Comparison of ENCODE assay signal across 8 cellular contexts in the genomic region with DNA sequence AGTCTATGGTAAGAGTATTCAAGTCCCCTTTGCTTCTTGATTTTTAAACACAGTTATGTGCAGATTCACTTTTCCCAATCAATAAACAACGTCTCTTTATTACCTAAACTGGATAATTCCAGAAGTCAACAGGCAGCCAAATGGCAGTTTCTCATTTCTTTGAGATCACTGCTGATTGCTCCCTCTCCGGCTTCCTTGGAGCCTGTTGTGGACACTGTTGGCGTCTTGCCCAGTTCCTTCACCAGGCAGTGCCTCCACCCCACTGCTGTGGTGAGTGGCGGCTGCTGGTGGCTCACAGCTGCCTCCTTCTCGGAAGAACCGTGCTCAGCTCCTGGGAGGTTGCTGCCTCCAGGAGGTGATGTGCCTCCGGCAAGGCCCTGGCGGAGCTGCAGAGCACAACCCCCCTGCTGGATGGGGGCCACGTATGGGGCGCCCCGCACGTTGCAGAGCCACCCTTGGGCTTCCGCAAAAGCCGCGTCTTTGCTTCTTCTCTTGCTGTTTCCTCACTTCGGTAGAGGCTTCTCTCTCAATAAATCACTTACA.
DNase-seq lines count a peak whose midpoint lies in the region; ATAC-seq, FAIRE-seq and TF ChIP-seq lines count a peak whose summit lies in the region.

No MANE protein-coding gene starts in this region.

- TF ChIP-seq CTCF in WTC11 (IDR thresholded peaks at IDR 0.05): no peak

- no peaks in the 10 kb centered on the region for H3K36me3 Mint-ChIP-seq in WTC11
- no peaks in the 10 kb centered on the region for H3K36me3 Mint-ChIP-seq in natural killer cell treated with Interleukin-12 subunit alpha and Interleukin-12 subunit beta and Interleukin-15 and Interleukin-18, amount 100 ng/mL, for 72 hours

- H3K27ac Mint-ChIP-seq in WTC11: no peak overlapping the region
- no peak overlapping the region for H3K27ac Mint-ChIP-seq in natural killer cell treated with Interleukin-12 subunit alpha and Interleukin-12 subunit beta and Interleukin-15 and Interleukin-18, amount 100 ng/mL, for 72 hours

- peaks cover 10% of the 10 kb centered on the region for H3K4me1 Mint-ChIP-seq in WTC11
- no peaks in the 10 kb centered on the region for H3K4me1 Mint-ChIP-seq in natural killer cell treated with Interleukin-12 subunit alpha and Interleukin-12 subunit beta and Interleukin-15 and Interleukin-18, amount 100 ng/mL, for 72 hours (ENCODE audit: low read depth in 2 of 2)

- H3K27me3 Mint-ChIP-seq in WTC11 (ENCODE audit: low read depth): no peaks in the 10 kb centered on the region; the same call in 1 of the 2 replicates
- peaks cover 6 to 22% of the 10 kb centered on the region in 2 donors for H3K27me3 Mint-ChIP-seq in natural killer cell treated with Interleukin-12 subunit alpha and Interleukin-12 subunit beta and Interleukin-15 and Interleukin-18, amount 100 ng/mL, for 72 hours

- no peaks in the 10 kb centered on the region for H3K9me3 Mint-ChIP-seq in WTC11
- H3K9me3 Mint-ChIP-seq in natural killer cell treated with Interleukin-12 subunit alpha and Interleukin-12 subunit beta and Interleukin-15 and Interleukin-18, amount 100 ng/mL, for 72 hours: no peaks in the 10 kb centered on the region

- peak; percentile 83 for ATAC-seq in WTC11
- ATAC-seq in natural killer cell treated with Interleukin-12 subunit alpha and Interleukin-12 subunit beta and Interleukin-15 and Interleukin-18, amount 100 ng/mL, for 72 hours: no peak

- POLR2A ChIA-PET in WTC11 (lab: Charles Lee): no interaction called here

- CTCF ChIA-PET in WTC11 (lab: Charles Lee): interaction anchor here (0.7 to 1.5 kb wide), 5 partner anchors 11 to 115 kb away, joined by 3 to 6 read pairs (median 4); no protein-coding TSS in a partner anchor

- peak; percentile 31 for DNase-seq in CMK (ENCODE audit: low read depth)
- DNase-seq in NCI-H1436 treated with DMSO at 0.1 percent for 48 hours (lab: John Stamatoyannopoulos, UW): peak; percentile 71
- DNase-seq in WTC11 (ENCODE audit: low spot score): peak; percentile 24
- peak; percentile 60 for DNase-seq in iPS-NIHi11 (ENCODE audit: low spot score)
- DNase-seq in urothelium cell line (ENCODE audit: low spot score): peak; percentile 89
- DNase-seq in GM19239 (ENCODE audit: insufficient read length, low spot score): no peak
- no peak for DNase-seq in natural killer cell treated with Interleukin-12 subunit alpha and Interleukin-12 subunit beta and Interleukin-15 and Interleukin-18, amount 100 ng/mL, for 72 hours (ENCODE audit: low spot score)
- DNase-seq in T-helper 1 cell: no peak

- no peak overlapping the region for H3K4me3 Mint-ChIP-seq in WTC11
- H3K4me3 Mint-ChIP-seq in natural killer cell treated with Interleukin-12 subunit alpha and Interleukin-12 subunit beta and Interleukin-15 and Interleukin-18, amount 100 ng/mL, for 72 hours: no peak overlapping the region

- FAIRE-seq in urothelium cell line (lab: Jason Lieb, UNC): peak; percentile 77
- FAIRE-seq in GM19239 (lab: Jason Lieb, UNC): no peak

TF ChIP-seq in WTC11, 78 proteins besides CTCF, POLR2A, EP300 and RAD21:
- TF ChIP-seq HMGA2 (CRISPR knock-in tag; IDR thresholded peaks at IDR 0.05) (no peak), SP1 (CRISPR knock-in tag; conservative IDR thresholded peaks at IDR 0.05) (no peak), FOXK1 (CRISPR knock-in tag; IDR thresholded peaks at IDR 0.05) (no peak), CREM (CRISPR knock-in tag; IDR thresholded peaks at IDR 0.05) (no peak), TCF7 (CRISPR knock-in tag; IDR thresholded peaks at IDR 0.05; ENCODE audit: low read depth) (no peak), ZNF671 (CRISPR knock-in tag; IDR thresholded peaks at IDR 0.05) (no peak), TEAD4 (CRISPR knock-in tag; IDR thresholded peaks at IDR 0.05) (no peak), TEAD1 (CRISPR knock-in tag; IDR thresholded peaks at IDR 0.05) (no peak)
- TF ChIP-seq, protein P1, sequence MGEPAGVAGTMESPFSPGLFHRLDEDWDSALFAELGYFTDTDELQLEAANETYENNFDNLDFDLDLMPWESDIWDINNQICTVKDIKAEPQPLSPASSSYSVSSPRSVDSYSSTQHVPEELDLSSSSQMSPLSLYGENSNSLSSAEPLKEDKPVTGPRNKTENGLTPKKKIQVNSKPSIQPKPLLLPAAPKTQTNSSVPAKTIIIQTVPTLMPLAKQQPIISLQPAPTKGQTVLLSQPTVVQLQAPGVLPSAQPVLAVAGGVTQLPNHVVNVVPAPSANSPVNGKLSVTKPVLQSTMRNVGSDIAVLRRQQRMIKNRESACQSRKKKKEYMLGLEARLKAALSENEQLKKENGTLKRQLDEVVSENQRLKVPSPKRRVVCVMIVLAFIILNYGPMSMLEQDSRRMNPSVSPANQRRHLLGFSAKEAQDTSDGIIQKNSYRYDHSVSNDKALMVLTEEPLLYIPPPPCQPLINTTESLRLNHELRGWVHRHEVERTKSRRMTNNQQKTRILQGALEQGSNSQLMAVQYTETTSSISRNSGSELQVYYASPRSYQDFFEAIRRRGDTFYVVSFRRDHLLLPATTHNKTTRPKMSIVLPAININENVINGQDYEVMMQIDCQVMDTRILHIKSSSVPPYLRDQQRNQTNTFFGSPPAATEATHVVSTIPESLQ (CRISPR knock-in tag; IDR thresholded peaks at IDR 0.05): no peak
- TF ChIP-seq, protein P2, sequence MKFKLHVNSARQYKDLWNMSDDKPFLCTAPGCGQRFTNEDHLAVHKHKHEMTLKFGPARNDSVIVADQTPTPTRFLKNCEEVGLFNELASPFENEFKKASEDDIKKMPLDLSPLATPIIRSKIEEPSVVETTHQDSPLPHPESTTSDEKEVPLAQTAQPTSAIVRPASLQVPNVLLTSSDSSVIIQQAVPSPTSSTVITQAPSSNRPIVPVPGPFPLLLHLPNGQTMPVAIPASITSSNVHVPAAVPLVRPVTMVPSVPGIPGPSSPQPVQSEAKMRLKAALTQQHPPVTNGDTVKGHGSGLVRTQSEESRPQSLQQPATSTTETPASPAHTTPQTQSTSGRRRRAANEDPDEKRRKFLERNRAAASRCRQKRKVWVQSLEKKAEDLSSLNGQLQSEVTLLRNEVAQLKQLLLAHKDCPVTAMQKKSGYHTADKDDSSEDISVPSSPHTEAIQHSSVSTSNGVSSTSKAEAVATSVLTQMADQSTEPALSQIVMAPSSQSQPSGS (CRISPR knock-in tag; IDR thresholded peaks at IDR 0.05; ENCODE audit: borderline replicate concordance, low read depth): no peak
- TF ChIP-seq, protein P3, sequence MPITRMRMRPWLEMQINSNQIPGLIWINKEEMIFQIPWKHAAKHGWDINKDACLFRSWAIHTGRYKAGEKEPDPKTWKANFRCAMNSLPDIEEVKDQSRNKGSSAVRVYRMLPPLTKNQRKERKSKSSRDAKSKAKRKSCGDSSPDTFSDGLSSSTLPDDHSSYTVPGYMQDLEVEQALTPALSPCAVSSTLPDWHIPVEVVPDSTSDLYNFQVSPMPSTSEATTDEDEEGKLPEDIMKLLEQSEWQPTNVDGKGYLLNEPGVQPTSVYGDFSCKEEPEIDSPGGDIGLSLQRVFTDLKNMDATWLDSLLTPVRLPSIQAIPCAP (CRISPR knock-in tag; IDR thresholded peaks at IDR 0.05): no peak
- TF ChIP-seq, protein P4, sequence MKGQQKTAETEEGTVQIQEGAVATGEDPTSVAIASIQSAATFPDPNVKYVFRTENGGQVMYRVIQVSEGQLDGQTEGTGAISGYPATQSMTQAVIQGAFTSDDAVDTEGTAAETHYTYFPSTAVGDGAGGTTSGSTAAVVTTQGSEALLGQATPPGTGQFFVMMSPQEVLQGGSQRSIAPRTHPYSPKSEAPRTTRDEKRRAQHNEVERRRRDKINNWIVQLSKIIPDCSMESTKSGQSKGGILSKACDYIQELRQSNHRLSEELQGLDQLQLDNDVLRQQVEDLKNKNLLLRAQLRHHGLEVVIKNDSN (CRISPR knock-in tag; IDR thresholded peaks at IDR 0.05): no peak
- TF ChIP-seq, protein P5, sequence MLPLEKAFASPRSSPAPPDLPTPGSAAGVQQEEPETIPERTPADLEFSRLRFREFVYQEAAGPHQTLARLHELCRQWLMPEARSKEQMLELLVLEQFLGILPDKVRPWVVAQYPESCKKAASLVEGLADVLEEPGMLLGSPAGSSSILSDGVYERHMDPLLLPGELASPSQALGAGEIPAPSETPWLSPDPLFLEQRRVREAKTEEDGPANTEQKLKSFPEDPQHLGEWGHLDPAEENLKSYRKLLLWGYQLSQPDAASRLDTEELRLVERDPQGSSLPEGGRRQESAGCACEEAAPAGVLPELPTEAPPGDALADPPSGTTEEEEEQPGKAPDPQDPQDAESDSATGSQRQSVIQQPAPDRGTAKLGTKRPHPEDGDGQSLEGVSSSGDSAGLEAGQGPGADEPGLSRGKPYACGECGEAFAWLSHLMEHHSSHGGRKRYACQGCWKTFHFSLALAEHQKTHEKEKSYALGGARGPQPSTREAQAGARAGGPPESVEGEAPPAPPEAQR (CRISPR knock-in tag; IDR thresholded peaks at IDR 0.05): no peak

Comparison
In these comparisons a context has a peak if more than half of its experiments do, and no peak if none do; other contexts are left out.
1. DNase-seq: peak in CMK (single experiment), NCI-H1436 treated with DMSO at 0.1 percent for 48 hours (single experiment), WTC11 (single experiment), iPS-NIHi11 (single experiment) and urothelium cell line (single experiment); none in GM19239 (single experiment), natural killer cell treated with Interleukin-12 subunit alpha and Interleukin-12 subunit beta and Interleukin-15 and Interleukin-18, amount 100 ng/mL, for 72 hours (single experiment) and T-helper 1 cell (0 of 5).